Comparison of ENCODE assay signal across 1 cellular context in the genomic region with DNA sequence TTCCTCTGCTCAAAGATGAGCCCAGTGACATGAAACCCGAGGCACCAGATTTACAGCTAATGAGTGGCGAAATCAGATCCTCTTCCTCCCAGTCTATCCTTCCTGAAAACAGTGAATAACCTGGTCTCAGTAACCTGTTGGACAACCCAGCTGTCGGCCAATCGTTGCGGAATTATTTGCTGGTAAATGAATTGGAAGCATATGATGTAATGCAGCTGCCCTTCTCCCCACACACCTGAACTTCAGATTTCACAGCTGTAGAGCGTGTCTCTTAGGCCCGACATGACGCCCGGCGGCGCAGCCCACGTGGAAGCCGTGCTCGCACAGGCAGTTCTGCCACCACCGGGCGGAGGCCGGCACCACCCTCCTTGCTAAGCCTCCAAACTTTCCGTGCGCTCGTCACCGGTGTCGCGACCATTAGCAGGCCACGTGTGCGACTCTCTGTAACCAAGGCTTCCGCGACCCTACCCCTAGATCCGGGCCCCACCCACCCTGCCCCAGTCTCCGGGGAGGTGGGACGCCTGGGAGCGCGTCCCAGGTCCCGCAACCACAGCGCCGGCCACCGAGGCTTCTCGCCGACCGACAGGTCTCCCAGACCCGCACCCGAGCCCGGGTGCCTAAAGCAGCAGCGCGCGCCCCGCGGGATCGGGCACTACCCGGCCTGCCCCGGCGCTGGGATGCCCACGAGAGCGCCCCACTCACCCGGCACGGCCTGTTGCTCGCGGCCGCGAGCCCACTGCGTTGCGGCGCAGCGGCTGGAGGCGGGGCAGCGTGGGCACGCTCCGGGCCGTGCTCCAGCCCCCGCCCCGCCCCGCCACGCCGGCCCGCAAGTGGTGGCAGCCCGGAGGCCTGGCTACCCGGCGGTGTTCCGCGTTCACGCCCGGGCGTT.
TF ChIP-seq lines count a peak whose summit lies in the region.

RIOX2 (minus strand) TSS at position 753 of the 889 bp plus-strand sequence. CDS start 4,838 bp downstream, outside the sequence.

TF ChIP-seq in HepG2, 621 proteins besides CTCF, POLR2A, EP300 and RAD21 (continued from another document):
- TF ChIP-seq, protein P1, sequence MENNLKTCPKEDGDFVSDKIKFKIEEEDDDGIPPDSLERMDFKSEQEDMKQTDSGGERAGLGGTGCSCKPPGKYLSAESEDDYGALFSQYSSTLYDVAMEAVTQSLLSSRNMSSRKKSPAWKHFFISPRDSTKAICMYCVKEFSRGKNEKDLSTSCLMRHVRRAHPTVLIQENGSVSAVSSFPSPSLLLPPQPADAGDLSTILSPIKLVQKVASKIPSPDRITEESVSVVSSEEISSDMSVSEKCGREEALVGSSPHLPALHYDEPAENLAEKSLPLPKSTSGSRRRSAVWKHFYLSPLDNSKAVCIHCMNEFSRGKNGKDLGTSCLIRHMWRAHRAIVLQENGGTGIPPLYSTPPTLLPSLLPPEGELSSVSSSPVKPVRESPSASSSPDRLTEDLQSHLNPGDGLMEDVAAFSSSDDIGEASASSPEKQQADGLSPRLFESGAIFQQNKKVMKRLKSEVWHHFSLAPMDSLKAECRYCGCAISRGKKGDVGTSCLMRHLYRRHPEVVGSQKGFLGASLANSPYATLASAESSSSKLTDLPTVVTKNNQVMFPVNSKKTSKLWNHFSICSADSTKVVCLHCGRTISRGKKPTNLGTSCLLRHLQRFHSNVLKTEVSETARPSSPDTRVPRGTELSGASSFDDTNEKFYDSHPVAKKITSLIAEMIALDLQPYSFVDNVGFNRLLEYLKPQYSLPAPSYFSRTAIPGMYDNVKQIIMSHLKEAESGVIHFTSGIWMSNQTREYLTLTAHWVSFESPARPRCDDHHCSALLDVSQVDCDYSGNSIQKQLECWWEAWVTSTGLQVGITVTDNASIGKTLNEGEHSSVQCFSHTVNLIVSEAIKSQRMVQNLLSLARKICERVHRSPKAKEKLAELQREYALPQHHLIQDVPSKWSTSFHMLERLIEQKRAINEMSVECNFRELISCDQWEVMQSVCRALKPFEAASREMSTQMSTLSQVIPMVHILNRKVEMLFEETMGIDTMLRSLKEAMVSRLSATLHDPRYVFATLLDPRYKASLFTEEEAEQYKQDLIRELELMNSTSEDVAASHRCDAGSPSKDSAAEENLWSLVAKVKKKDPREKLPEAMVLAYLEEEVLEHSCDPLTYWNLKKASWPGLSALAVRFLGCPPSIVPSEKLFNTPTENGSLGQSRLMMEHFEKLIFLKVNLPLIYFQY (CRISPR knock-in tag; IDR thresholded peaks at IDR 0.05; ENCODE audit: borderline replicate concordance) = peak; percentile 50; the same call in 1 of the 2 replicates
- TF ChIP-seq SYNCRIP (IDR thresholded peaks at IDR 0.05; ENCODE audit: insufficient read depth, low read depth, low read length) = no peak
- no peak for TF ChIP-seq ZNF337 (CRISPR knock-in tag; IDR thresholded peaks at IDR 0.05; ENCODE audit: borderline replicate concordance, low read depth)
- TF ChIP-seq ZNF180 (CRISPR knock-in tag; IDR thresholded peaks at IDR 0.05; ENCODE audit: borderline replicate concordance, low read depth) = no peak
- no peak for TF ChIP-seq ZSCAN12 (CRISPR knock-in tag; IDR thresholded peaks at IDR 0.05)
- no peak; the same call in 1 of the 2 replicates for TF ChIP-seq MZF1 (CRISPR knock-in tag; IDR thresholded peaks at IDR 0.05; ENCODE audit: borderline replicate concordance)
- TF ChIP-seq ZFP1 (CRISPR knock-in tag; IDR thresholded peaks at IDR 0.05) = no peak
- TF ChIP-seq SP5 (CRISPR knock-in tag; IDR thresholded peaks at IDR 0.05; ENCODE audit: borderline replicate concordance, low read depth) = peak; percentile 24; the same call in 1 of the 2 replicates
- TF ChIP-seq ZC3H13 (CRISPR knock-in tag; IDR thresholded peaks at IDR 0.05) = peak; percentile 67; the same call in 1 of the 2 replicates
- TF ChIP-seq TFDP2 (CRISPR knock-in tag; IDR thresholded peaks at IDR 0.05) = no peak
- TF ChIP-seq MTF1 (CRISPR knock-in tag; IDR thresholded peaks at IDR 0.05) = no peak
- no peak for TF ChIP-seq DNMT1 (CRISPR knock-in tag; IDR thresholded peaks at IDR 0.05)
- TF ChIP-seq, protein P2, sequence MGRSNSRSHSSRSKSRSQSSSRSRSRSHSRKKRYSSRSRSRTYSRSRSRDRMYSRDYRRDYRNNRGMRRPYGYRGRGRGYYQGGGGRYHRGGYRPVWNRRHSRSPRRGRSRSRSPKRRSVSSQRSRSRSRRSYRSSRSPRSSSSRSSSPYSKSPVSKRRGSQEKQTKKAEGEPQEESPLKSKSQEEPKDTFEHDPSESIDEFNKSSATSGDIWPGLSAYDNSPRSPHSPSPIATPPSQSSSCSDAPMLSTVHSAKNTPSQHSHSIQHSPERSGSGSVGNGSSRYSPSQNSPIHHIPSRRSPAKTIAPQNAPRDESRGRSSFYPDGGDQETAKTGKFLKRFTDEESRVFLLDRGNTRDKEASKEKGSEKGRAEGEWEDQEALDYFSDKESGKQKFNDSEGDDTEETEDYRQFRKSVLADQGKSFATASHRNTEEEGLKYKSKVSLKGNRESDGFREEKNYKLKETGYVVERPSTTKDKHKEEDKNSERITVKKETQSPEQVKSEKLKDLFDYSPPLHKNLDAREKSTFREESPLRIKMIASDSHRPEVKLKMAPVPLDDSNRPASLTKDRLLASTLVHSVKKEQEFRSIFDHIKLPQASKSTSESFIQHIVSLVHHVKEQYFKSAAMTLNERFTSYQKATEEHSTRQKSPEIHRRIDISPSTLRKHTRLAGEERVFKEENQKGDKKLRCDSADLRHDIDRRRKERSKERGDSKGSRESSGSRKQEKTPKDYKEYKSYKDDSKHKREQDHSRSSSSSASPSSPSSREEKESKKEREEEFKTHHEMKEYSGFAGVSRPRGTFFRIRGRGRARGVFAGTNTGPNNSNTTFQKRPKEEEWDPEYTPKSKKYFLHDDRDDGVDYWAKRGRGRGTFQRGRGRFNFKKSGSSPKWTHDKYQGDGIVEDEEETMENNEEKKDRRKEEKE (IDR thresholded peaks at IDR 0.05) = no peak
- no peak for TF ChIP-seq PLRG1 (conservative IDR thresholded peaks at IDR 0.05)
- TF ChIP-seq, protein P3, sequence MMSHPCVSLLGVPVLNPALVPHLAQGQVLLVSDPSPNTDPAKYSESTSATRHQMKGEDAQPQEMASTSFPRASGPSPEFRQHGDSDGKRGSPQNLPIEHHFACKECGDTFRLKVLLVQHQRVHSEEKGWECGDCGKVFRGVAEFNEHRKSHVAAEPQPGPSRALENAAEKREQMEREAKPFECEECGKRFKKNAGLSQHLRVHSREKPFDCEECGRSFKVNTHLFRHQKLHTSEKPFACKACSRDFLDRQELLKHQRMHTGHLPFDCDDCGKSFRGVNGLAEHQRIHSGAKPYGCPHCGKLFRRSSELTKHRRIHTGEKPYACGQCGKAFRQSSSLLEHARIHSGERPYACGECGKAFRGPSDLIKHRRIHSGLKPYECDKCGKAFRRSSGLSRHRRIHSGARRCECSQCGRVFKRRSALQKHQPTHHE (CRISPR knock-in tag; IDR thresholded peaks at IDR 0.05; ENCODE audit: borderline replicate concordance) = no peak
- TF ChIP-seq JUNB (CRISPR knock-in tag; IDR thresholded peaks at IDR 0.05; ENCODE audit: borderline replicate concordance) = no peak
- TF ChIP-seq HNRNPK (IDR thresholded peaks at IDR 0.05; ENCODE audit: low read depth, low read length, poor library complexity, severe bottlenecking) = no peak
- no peak for TF ChIP-seq DRAP1 (CRISPR knock-in tag; IDR thresholded peaks at IDR 0.05)
- no peak for TF ChIP-seq NCOA5 (CRISPR knock-in tag; IDR thresholded peaks at IDR 0.05)
